11 cellular contexts compared by ENCODE assay signal in the genomic region with DNA sequence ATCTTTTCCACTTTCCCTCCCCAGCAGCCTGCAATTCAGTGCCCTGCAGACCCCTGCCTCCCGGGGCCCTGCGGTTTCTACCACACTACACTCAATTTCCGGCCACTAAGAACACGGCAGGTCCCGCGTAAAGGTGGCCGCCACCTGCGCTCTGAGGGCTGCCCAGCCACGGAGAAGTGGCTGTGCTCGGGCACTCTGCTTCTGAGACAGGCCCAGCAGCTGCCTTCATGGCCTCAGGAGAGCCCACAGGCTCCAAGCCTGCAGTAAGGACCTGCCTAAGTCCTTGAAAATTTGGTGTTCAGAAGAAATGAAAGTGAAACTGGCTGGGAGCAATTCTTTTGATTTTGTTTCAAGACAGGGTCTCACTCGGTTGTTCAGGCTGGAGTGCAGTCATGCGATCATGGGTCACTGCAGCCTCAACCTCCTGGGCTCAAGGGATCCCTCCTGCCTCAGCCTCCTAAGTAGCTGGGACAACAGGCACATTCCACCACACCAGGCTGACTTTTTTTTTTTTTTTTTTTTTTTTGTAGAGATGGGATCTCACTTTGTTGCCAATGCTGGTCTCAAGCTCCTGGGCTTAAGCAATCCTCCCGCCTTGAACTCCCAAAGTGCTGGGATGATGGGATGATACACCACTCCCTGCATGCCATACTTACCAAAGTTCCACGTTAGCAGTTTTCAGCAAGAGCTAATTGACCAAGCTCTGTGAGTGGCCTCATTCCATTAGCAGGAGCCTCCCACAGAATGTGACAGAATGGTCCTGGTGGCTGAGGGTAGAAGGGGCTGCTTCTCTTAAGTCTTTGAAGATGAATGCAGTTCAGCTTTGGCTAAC. TPM values are rescaled to one million over a fixed set of nuclear protein-coding genes. Genes with fewer than 3 reads are reported as not detected.
DNase-seq lines count a peak whose midpoint lies in the region; ATAC-seq and TF ChIP-seq lines count a peak whose summit lies in the region.
"Had no signal": no experiment of that assay in that cellular context is flagged by ENCODE, and none has a peak within 500 bp of the region (broad histone marks: within the 10 kb centered on the region; RNA-seq: fewer than 3 reads in every experiment).

No MANE protein-coding gene starts in this region.

- peak overlapping the region; percentile 20 to 77 (median 59); a peak in 21 of 22 replicates for H3K9ac ChIP-seq in BLaER1 treated with 17β-estradiol and CSF1 and Interleukin-3, amounts not matched to agents 10 nM and 100 nM

- H3K4me2 ChIP-seq in BLaER1 treated with 17β-estradiol and CSF1 and Interleukin-3, amounts not matched to agents 10 nM and 100 nM, result peak overlapping the region; percentile 76 to 99 (median 91)

- TF ChIP-seq CTCF in GM20000 (IDR thresholded peaks at IDR 0.05; ENCODE audit: extremely low read depth, missing control alignments), result no peak
- TF ChIP-seq CTCF in WTC11 (IDR thresholded peaks at IDR 0.05), result no peak

- H3K36me3 ChIP-seq in BLaER1 treated with 17β-estradiol and CSF1 and Interleukin-3, amounts not matched to agents 10 nM and 100 nM, result no peaks in the 10 kb centered on the region; a peak in 2 of 22 replicates
- H3K36me3 ChIP-seq: tibial nerve had no signal

- H3K36me3 Mint-ChIP-seq in WTC11, result no peaks in the 10 kb centered on the region
- peaks cover 2% of the 10 kb centered on the region for H3K36me3 Mint-ChIP-seq in memory B cell

- H3K27me3 Mint-ChIP-seq in WTC11 (ENCODE audit: low read depth), result no peaks in the 10 kb centered on the region; the same call in 1 of the 2 replicates
- no peaks in the 10 kb centered on the region for H3K27me3 Mint-ChIP-seq in memory B cell

- ATAC-seq in WTC11, result no peak
- no peak for ATAC-seq in memory B cell (ENCODE audit: low read depth)
- ATAC-seq in GM18498 (IDR thresholded peaks at IDR 0.05; ENCODE audit: unreplicated experiment), result no peak
- no peak for ATAC-seq in HG03095 (IDR thresholded peaks at IDR 0.05; ENCODE audit: unreplicated experiment)

- H3K27me3 ChIP-seq in BLaER1 treated with 17β-estradiol and CSF1 and Interleukin-3, amounts not matched to agents 10 nM and 100 nM, result no peaks in the 10 kb centered on the region
- H3K27me3 ChIP-seq: tibial nerve had no signal

- H3K27ac ChIP-seq in BLaER1 treated with 17β-estradiol and CSF1 and Interleukin-3, amounts not matched to agents 10 nM and 100 nM, result peak overlapping the region; percentile 21 to 74 (median 49); a peak in 20 of 22 replicates
- H3K27ac ChIP-seq: tibial nerve had no signal

- no peaks in the 10 kb centered on the region for H4K20me1 ChIP-seq in BLaER1 treated with 17β-estradiol and CSF1 and Interleukin-3, amounts not matched to agents 10 nM and 100 nM

- CTCF ChIA-PET in WTC11 (lab: Charles Lee), result interaction anchor here (0.6 to 6.4 kb wide), 12 partner anchors 10 to 719 kb away, joined by 3 to 78 read pairs (median 5); no protein-coding TSS in a partner anchor

- H3K4me1 ChIP-seq in BLaER1 treated with 17β-estradiol and CSF1 and Interleukin-3, amounts not matched to agents 10 nM and 100 nM, result peaks cover 24 to 59% (median 55%) of the 10 kb centered on the region in 10 experiments
- H3K4me1 ChIP-seq: tibial nerve had no signal

- H3K27ac Mint-ChIP-seq in WTC11 (no peak overlapping the region), memory B cell (no peak overlapping the region)

- H3K4me1 Mint-ChIP-seq in WTC11, result peaks cover 14% of the 10 kb centered on the region
- peaks cover 7% of the 10 kb centered on the region for H3K4me1 Mint-ChIP-seq in memory B cell

- H3K4me3 Mint-ChIP-seq in WTC11 (no peak overlapping the region), memory B cell (peak overlapping the region; percentile 68)

- peak; percentile 65 for DNase-seq in GM20000 (ENCODE audit: low spot score)
- DNase-seq in WTC11 (ENCODE audit: low spot score), result peak; percentile 1
- no peak for DNase-seq in memory B cell (ENCODE audit: low spot score in 2 of 2)
- no peak for DNase-seq in HuH-7 (ENCODE audit: low spot score)
- DNase-seq in NCI-H1436 (lab: John Stamatoyannopoulos, UW), result no peak
- DNase-seq: NCI-H2227 treated with DMSO at 0.1 percent for 48 hours had no signal

- peaks cover 13 to 18% (median 15%) of the 10 kb centered on the region in 11 experiments for H3K9me3 ChIP-seq in BLaER1 treated with 17β-estradiol and CSF1 and Interleukin-3, amounts not matched to agents 10 nM and 100 nM (replicated peaks in 1 of 11)

- peaks cover 11% of the 10 kb centered on the region; the same call in 1 of the 2 replicates for H3K9me3 Mint-ChIP-seq in WTC11
- H3K9me3 Mint-ChIP-seq in memory B cell, result peaks cover 4% of the 10 kb centered on the region

- H3K4me3 ChIP-seq in BLaER1 treated with 17β-estradiol and CSF1 and Interleukin-3, amounts not matched to agents 10 nM and 100 nM, result peak overlapping the region; percentile 21 to 58 (median 43); a peak in 15 of 20 replicates

- POLR2A ChIA-PET in WTC11 (lab: Charles Lee), result no interaction called here

TF ChIP-seq in WTC11, 78 proteins besides CTCF, POLR2A, EP300 and RAD21:
- TF ChIP-seq ZNF317 (CRISPR knock-in tag; IDR thresholded peaks at IDR 0.05; ENCODE audit: borderline replicate concordance, low read depth) (no peak), HMGA2 (CRISPR knock-in tag; IDR thresholded peaks at IDR 0.05) (no peak), ZNF396 (CRISPR knock-in tag; IDR thresholded peaks at IDR 0.05; ENCODE audit: borderline replicate concordance) (no peak), ZNF416 (CRISPR knock-in tag; IDR thresholded peaks at IDR 0.05) (no peak), ZBTB43 (CRISPR knock-in tag; IDR thresholded peaks at IDR 0.05) (no peak), ZNF423 (CRISPR knock-in tag; IDR thresholded peaks at IDR 0.05) (no peak), JUN (CRISPR knock-in tag; IDR thresholded peaks at IDR 0.05) (no peak), TEAD1 (CRISPR knock-in tag; IDR thresholded peaks at IDR 0.05) (no peak), ELF4 (CRISPR knock-in tag; IDR thresholded peaks at IDR 0.05; ENCODE audit: low read depth) (no peak), ESRRA (CRISPR knock-in tag; IDR thresholded peaks at IDR 0.05; ENCODE audit: borderline replicate concordance) (no peak), GTF2I (CRISPR knock-in tag; conservative IDR thresholded peaks at IDR 0.05) (no peak), KAT7 (CRISPR knock-in tag; IDR thresholded peaks at IDR 0.05; ENCODE audit: borderline replicate concordance) (no peak)

RNA-seq across cellular contexts. Expression of gene ALPP, which starts 14.6 kb away (rescaled TPM):
- total RNA-seq in WTC11 (2021), result 0.14 to 0.20 TPM (median 0.14 TPM) in 3 replicates
- total RNA-seq: glomerular endothelial cell, tibial nerve had no signal

RNA-seq across cellular contexts. Expression of gene ALPG, which starts 42.6 kb away (rescaled TPM):
- 0.94 to 1.3 TPM (median 1.2 TPM) in 3 replicates for total RNA-seq in WTC11 (2021)
- total RNA-seq: glomerular endothelial cell, tibial nerve had no signal

Comparison
In these comparisons a context has a peak if more than half of its experiments do, and no peak if none do; other contexts are left out.
1. DNase-seq: peak in GM20000 (single experiment) and WTC11 (single experiment); none in memory B cell (0 of 2), HuH-7 (single experiment) and NCI-H1436 (single experiment).